ENCODE assay signal across 22 cellular contexts in genomic region chr6:90677440-90677839, GRCh38.
A peak's percentile ranks its signal among the peaks of the same experiment; 100 is the strongest.
DNase-seq lines count a peak whose midpoint lies in the region; TF ChIP-seq lines count a peak whose summit lies in the region.
"Had no signal": no experiment of that assay in that cellular context is flagged by ENCODE, and none has a peak within 500 bp of the region (broad histone marks: within the 10 kb centered on the region; RNA-seq: fewer than 3 reads in every experiment).

No MANE protein-coding gene starts in this region.

- H3K4ac ChIP-seq in mesendoderm (ENCODE audit: low read depth, low read length), result no peak overlapping the region

- no peaks in the 10 kb centered on the region for H3K36me3 Mint-ChIP-seq in type B pancreatic cell
- H3K36me3 Mint-ChIP-seq: natural killer cell had no signal

- DNase-seq in NCI-H2081 (lab: John Stamatoyannopoulos, UW), result peak; percentile 11 to 70
- no peak for DNase-seq in NCI-H2081 treated with DMSO at 0.1 percent for 48 hours (lab: John Stamatoyannopoulos, UW)
- peak; percentile 61 for DNase-seq in NCI-H128 (lab: John Stamatoyannopoulos, UW; ENCODE audit: unreplicated experiment)
- peak; percentile 82 for DNase-seq in NCI-H524 treated with DMSO at 0.1 percent for 48 hours (lab: John Stamatoyannopoulos, UW)
- DNase-seq in mesendoderm, result peak; percentile 46
- no peak for DNase-seq in foreskin fibroblast
- no peak for DNase-seq in DMS53 (lab: John Stamatoyannopoulos, UW)
- DNase-seq in type B pancreatic cell (ENCODE audit: extremely low spot score, unreplicated experiment), result no peak
- DNase-seq: activated CD4-positive, CD25-positive, alpha-beta regulatory T cell; activated CD8-positive, alpha-beta T cell treated with anti-CD3 and anti-CD28 coated beads for 36 hours; activated naive CD4-positive, alpha-beta T cell treated with Interleukin-2 at 50 U/mL for 16 hours; activated T-cell treated with anti-CD3 and anti-CD28 coated beads, Interleukin-2, amount 50 U/mL, for 1 hour; amygdala; central memory CD4-positive, alpha-beta T cell; HFFc6; KG1; MV-4-11; natural killer cell; stimulated activated CD4-positive, alpha-beta T cell treated with anti-CD3 and anti-CD28 coated beads, Interleukin-2, amount 100 ng/mL, for 24 hours; stimulated activated naive CD8-positive, alpha-beta T cell treated with anti-CD3 and anti-CD28 coated beads, Interleukin-15, Interleukin-2, amounts not matched to agents 100 U/mL and 50 U/mL, for 24 hours; upper lobe of left lung had no signal

- no CpG with 5 or more reads among the region's 4 CpGs for WGBS in mesendoderm (ENCODE audit: extremely low coverage, insufficient coverage, low lambda C conversion rate)

- peaks cover 4% of the 10 kb centered on the region for H3K4me1 Mint-ChIP-seq in type B pancreatic cell (ENCODE audit: unreplicated experiment)
- H3K4me1 Mint-ChIP-seq: natural killer cell had no signal

- H3K27ac Mint-ChIP-seq in type B pancreatic cell, result no peak overlapping the region
- H3K27ac Mint-ChIP-seq: activated CD8-positive, alpha-beta T cell treated with anti-CD3 and anti-CD28 coated beads for 36 hours; HFFc6; natural killer cell had no signal

- H3K9ac ChIP-seq in mesendoderm (ENCODE audit: low read length), result peak overlapping the region; percentile 35
- H3K9ac ChIP-seq: BLaER1 had no signal

- no peaks in the 10 kb centered on the region for H3K27me3 ChIP-seq in mesendoderm (ENCODE audit: insufficient read depth, low read length, poor library complexity)
- H3K27me3 ChIP-seq: BLaER1, upper lobe of left lung had no signal

- no peak overlapping the region for H3K4me3 Mint-ChIP-seq in type B pancreatic cell
- H3K4me3 Mint-ChIP-seq: activated CD8-positive, alpha-beta T cell treated with anti-CD3 and anti-CD28 coated beads for 36 hours; HFFc6; natural killer cell had no signal

- peaks cover 74% of the 10 kb centered on the region for H3K27me3 Mint-ChIP-seq in type B pancreatic cell

- no peak overlapping the region for H3K23ac ChIP-seq in mesendoderm (ENCODE audit: low read length)

- no peak overlapping the region for H2AK5ac ChIP-seq in mesendoderm (ENCODE audit: low read length)

- H3K79me2 ChIP-seq in mesendoderm (ENCODE audit: control insufficient read depth, insufficient read depth, low read length), result no peaks in the 10 kb centered on the region

- no peak for TF ChIP-seq CTCF in foreskin fibroblast (IDR thresholded peaks at IDR 0.05; ENCODE audit: low read depth, low read length)
- TF ChIP-seq CTCF in type B pancreatic cell (conservative IDR thresholded peaks at IDR 0.05), result no peak

- H3K79me1 ChIP-seq in mesendoderm (ENCODE audit: low read length), result no peaks in the 10 kb centered on the region

- peaks cover 17% of the 10 kb centered on the region for H3K4me1 ChIP-seq in mesendoderm (ENCODE audit: control insufficient read depth, low read depth, low read length)
- H3K4me1 ChIP-seq: BLaER1, upper lobe of left lung had no signal

- H3K9me3 Mint-ChIP-seq in type B pancreatic cell, result no peaks in the 10 kb centered on the region
- H3K9me3 Mint-ChIP-seq: activated CD8-positive, alpha-beta T cell treated with anti-CD3 and anti-CD28 coated beads for 36 hours; HFFc6; natural killer cell had no signal

- peak overlapping the region; percentile 79 for H3K27ac ChIP-seq in mesendoderm (ENCODE audit: low read depth, low read length)
- H3K27ac ChIP-seq: BLaER1, upper lobe of left lung had no signal

- H4K8ac ChIP-seq in mesendoderm (ENCODE audit: low read depth, low read length), result no peak overlapping the region

- H3K4me2 ChIP-seq in mesendoderm (ENCODE audit: low read length), result no peak overlapping the region
- H3K4me2 ChIP-seq: BLaER1 had no signal

- H2BK15ac ChIP-seq in mesendoderm (replicated peaks; ENCODE audit: low read depth), result no peak overlapping the region

- no peak overlapping the region for H2BK120ac ChIP-seq in mesendoderm (ENCODE audit: low read depth, low read length)

- H3K36me3 ChIP-seq in mesendoderm (ENCODE audit: control insufficient read depth, insufficient read depth, low read length), result no peaks in the 10 kb centered on the region
- H3K36me3 ChIP-seq: BLaER1, upper lobe of left lung had no signal

- peak overlapping the region; percentile 98 for H2BK5ac ChIP-seq in mesendoderm (ENCODE audit: low read length)

- H3K4me3 ChIP-seq in mesendoderm (ENCODE audit: low read length) (no peak overlapping the region), foreskin fibroblast (ENCODE audit: low read depth in 1 of 2, low read length in 2 of 2) (no peak overlapping the region)
- H3K4me3 ChIP-seq: BLaER1, upper lobe of left lung had no signal

- no peak overlapping the region for H4K5ac ChIP-seq in mesendoderm (ENCODE audit: low read length)

- peak overlapping the region; percentile 78 for H3K56ac ChIP-seq in mesendoderm (ENCODE audit: low read length)

- peak overlapping the region; percentile 86 for H3K18ac ChIP-seq in mesendoderm (ENCODE audit: low read length)

Comparison
In these comparisons a context has a peak if more than half of its experiments do, and no peak if none do; other contexts are left out.
1. DNase-seq: peak in NCI-H2081 (2 of 2), NCI-H128 (single experiment), NCI-H524 treated with DMSO at 0.1 percent for 48 hours (single experiment) and mesendoderm (single experiment); none in NCI-H2081 treated with DMSO at 0.1 percent for 48 hours (single experiment), foreskin fibroblast (0 of 2), DMS53 (single experiment) and type B pancreatic cell (single experiment).